Comparison of ENCODE assay signal across 24 cellular contexts in the genomic region with DNA sequence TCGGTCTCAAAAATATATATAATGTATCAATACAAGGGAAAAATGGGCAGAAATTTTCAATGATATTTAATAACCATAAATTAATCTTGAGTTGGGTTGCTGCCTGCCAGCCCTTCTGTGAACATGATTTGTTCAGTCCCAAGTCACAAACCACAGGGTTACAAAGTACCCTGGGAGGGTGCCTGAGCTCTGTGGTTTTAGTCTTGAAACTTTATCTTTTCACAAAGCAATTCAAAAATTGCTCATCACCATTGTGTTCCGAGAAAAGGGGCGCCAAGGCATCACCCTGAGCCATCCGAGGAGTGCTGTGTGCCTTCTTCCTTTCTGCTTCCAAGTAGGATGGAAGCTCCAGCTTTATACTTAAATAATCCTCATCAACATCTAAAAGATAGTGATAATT.
DNase-seq lines count a peak whose midpoint lies in the region; ATAC-seq, FAIRE-seq and TF ChIP-seq lines count a peak whose summit lies in the region.
"Had no signal": no experiment of that assay in that cellular context is flagged by ENCODE, and none has a peak within 500 bp of the region (broad histone marks: within the 10 kb centered on the region; RNA-seq: fewer than 3 reads in every experiment).

No MANE protein-coding gene starts in this region.

- H3K4me1 ChIP-seq in astrocyte (ENCODE audit: insufficient read depth, low read length) (no peaks in the 10 kb centered on the region), stomach (peaks cover 0 to 10% (median 3%) of the 10 kb centered on the region in 4 donors)
- H3K4me1 ChIP-seq: SJSA1 had no signal

- no peak for TF ChIP-seq EP300 in stomach (IDR thresholded peaks at IDR 0.05)

- DNase-seq in activated naive CD8-positive, alpha-beta T cell treated with anti-CD3 and anti-CD28 coated beads, Interleukin-2, amount 50 U/mL, for 24 hours = no peak
- no peak for DNase-seq in activated naive CD8-positive, alpha-beta T cell treated with anti-CD3 and anti-CD28 coated beads for 36 hours
- DNase-seq in OCI-M1 (lab: John Stamatoyannopoulos, UW) = peak; percentile 27
- peak; percentile 32 for DNase-seq in astrocyte (ENCODE audit: low read depth)
- DNase-seq in stimulated activated CD8-positive, alpha-beta memory T cell treated with anti-CD3 and anti-CD28 coated beads, Interleukin-4, amount 100 ng/mL, for 48 hours = peak; percentile 41
- no peak for DNase-seq in posterior vena cava (ENCODE audit: low spot score)
- DNase-seq in stomach = no peak
- DNase-seq in omental fat pad (ENCODE audit: low spot score) = no peak
- DNase-seq: activated naive CD4-positive, alpha-beta T cell; anterior cingulate cortex; central memory CD4-positive, alpha-beta T cell; naive thymus-derived CD4-positive, alpha-beta T cell; NCI-H1417; NCI-H510A; ovary; stimulated activated naive B cell treated with anti-CD40 and anti-IgM and Interleukin-4, amounts not matched to agents 10 μg/mL and 1 μg/mL and 100 μg/mL, for 72 hours had no signal

- H4K20me1 ChIP-seq in astrocyte (ENCODE audit: insufficient read depth, low read length) = no peaks in the 10 kb centered on the region

- no peak overlapping the region for H3K4me3 Mint-ChIP-seq in activated naive CD8-positive, alpha-beta T cell treated with anti-CD3 and anti-CD28 coated beads, Interleukin-2, amount 50 U/mL, for 24 hours
- no peak overlapping the region for H3K4me3 Mint-ChIP-seq in activated naive CD8-positive, alpha-beta T cell treated with anti-CD3 and anti-CD28 coated beads for 36 hours
- no peak overlapping the region for H3K4me3 Mint-ChIP-seq in astrocyte (ENCODE audit: unreplicated experiment)
- H3K4me3 Mint-ChIP-seq: naive thymus-derived CD4-positive, alpha-beta T cell; stimulated activated naive B cell treated with anti-CD40 and anti-IgM and Interleukin-4, amounts not matched to agents 10 μg/mL and 1 μg/mL and 100 μg/mL, for 72 hours had no signal

- H3K27ac Mint-ChIP-seq in activated naive CD8-positive, alpha-beta T cell treated with anti-CD3 and anti-CD28 coated beads, Interleukin-2, amount 50 U/mL, for 24 hours = no peak overlapping the region
- H3K27ac Mint-ChIP-seq in activated naive CD8-positive, alpha-beta T cell treated with anti-CD3 and anti-CD28 coated beads for 36 hours = no peak overlapping the region
- no peak overlapping the region for H3K27ac Mint-ChIP-seq in astrocyte (ENCODE audit: unreplicated experiment)
- H3K27ac Mint-ChIP-seq: naive thymus-derived CD4-positive, alpha-beta T cell; stimulated activated naive B cell treated with anti-CD40 and anti-IgM and Interleukin-4, amounts not matched to agents 10 μg/mL and 1 μg/mL and 100 μg/mL, for 72 hours had no signal

- no peaks in the 10 kb centered on the region for H3K79me2 ChIP-seq in astrocyte (ENCODE audit: insufficient read depth, low read length)

- TF ChIP-seq POLR2A in stomach (IDR thresholded peaks at IDR 0.05) = no peak

- no peak overlapping the region for H3K9ac ChIP-seq in astrocyte (ENCODE audit: low read length)

- H3K4me3 ChIP-seq in astrocyte (ENCODE audit: insufficient read depth, low read depth, low read length) = no peak overlapping the region
- H3K4me3 ChIP-seq in stomach = no peak overlapping the region
- H3K4me3 ChIP-seq: ovary, right atrium auricular region, SJSA1, thoracic aorta had no signal

- 86 to 95% (median 90%) methylated on average over 4 of the region's 4 CpGs for WGBS in stomach, 5 donors

- H3K27ac ChIP-seq in astrocyte (ENCODE audit: low read depth, low read length) (no peak overlapping the region), stomach (no peak overlapping the region)
- H3K27ac ChIP-seq: ovary, right atrium auricular region, SJSA1, thoracic aorta, VCaP had no signal

- no peak for TF ChIP-seq CTCF in astrocyte (IDR thresholded peaks at IDR 0.05; ENCODE audit: insufficient read depth, low read depth, low read length)
- TF ChIP-seq CTCF in stomach (IDR thresholded peaks at IDR 0.05) = no peak
- TF ChIP-seq CTCF in omental fat pad (IDR thresholded peaks at IDR 0.05) = no peak

- peaks cover 69% of the 10 kb centered on the region for H3K36me3 Mint-ChIP-seq in activated naive CD8-positive, alpha-beta T cell treated with anti-CD3 and anti-CD28 coated beads, Interleukin-2, amount 50 U/mL, for 24 hours (ENCODE audit: low read depth)
- peaks cover 62% of the 10 kb centered on the region for H3K36me3 Mint-ChIP-seq in activated naive CD8-positive, alpha-beta T cell treated with anti-CD3 and anti-CD28 coated beads for 36 hours
- H3K36me3 Mint-ChIP-seq in astrocyte (ENCODE audit: low read depth, unreplicated experiment) = peaks cover 35% of the 10 kb centered on the region

- H3K4me2 ChIP-seq in astrocyte (ENCODE audit: low read length) = no peak overlapping the region

- H3K9me3 ChIP-seq in astrocyte (ENCODE audit: insufficient read depth, low read depth, low read length) (no peaks in the 10 kb centered on the region), stomach (no peaks in the 10 kb centered on the region)
- H3K9me3 ChIP-seq: ovary, right atrium auricular region, SJSA1, thoracic aorta had no signal

- intact Hi-C loops in posterior vena cava (cut with DNase I) = no loop called here
- intact Hi-C loops in stomach (cut with DNase I; ENCODE audit: low total_unique reads) = no loop called here

- peak; percentile 43 for ATAC-seq in activated naive CD8-positive, alpha-beta T cell treated with anti-CD3 and anti-CD28 coated beads, Interleukin-2, amount 50 U/mL, for 24 hours
- no peak for ATAC-seq in omental fat pad (ENCODE audit: low FRiP score)
- ATAC-seq: left lobe of liver; naive thymus-derived CD4-positive, alpha-beta T cell; stimulated activated naive B cell treated with anti-CD40 and anti-IgM and Interleukin-4, amounts not matched to agents 10 μg/mL and 1 μg/mL and 100 μg/mL, for 72 hours had no signal

- H3K27me3 ChIP-seq in astrocyte (ENCODE audit: insufficient read depth, low read length) = no peaks in the 10 kb centered on the region
- no peaks in the 10 kb centered on the region for H3K27me3 ChIP-seq in stomach
- H3K27me3 ChIP-seq: ovary, right atrium auricular region, SJSA1 had no signal

- peaks cover 4% of the 10 kb centered on the region for H3K4me1 Mint-ChIP-seq in activated naive CD8-positive, alpha-beta T cell treated with anti-CD3 and anti-CD28 coated beads, Interleukin-2, amount 50 U/mL, for 24 hours
- H3K4me1 Mint-ChIP-seq in activated naive CD8-positive, alpha-beta T cell treated with anti-CD3 and anti-CD28 coated beads for 36 hours = peaks cover 2% of the 10 kb centered on the region
- H3K4me1 Mint-ChIP-seq in astrocyte (ENCODE audit: low read depth, unreplicated experiment) = peaks cover 9% of the 10 kb centered on the region
- H3K4me1 Mint-ChIP-seq: stimulated activated naive B cell treated with anti-CD40 and anti-IgM and Interleukin-4, amounts not matched to agents 10 μg/mL and 1 μg/mL and 100 μg/mL, for 72 hours had no signal

- H2AFZ ChIP-seq in astrocyte (ENCODE audit: low read depth, low read length) = no peak overlapping the region

- no peak for FAIRE-seq in astrocyte (lab: Jason Lieb, UNC)
- FAIRE-seq: GM18507, H54, RCC 7860 had no signal

- H3K9me3 Mint-ChIP-seq in activated naive CD8-positive, alpha-beta T cell treated with anti-CD3 and anti-CD28 coated beads, Interleukin-2, amount 50 U/mL, for 24 hours = no peaks in the 10 kb centered on the region
- H3K9me3 Mint-ChIP-seq in activated naive CD8-positive, alpha-beta T cell treated with anti-CD3 and anti-CD28 coated beads for 36 hours = peaks cover 1% of the 10 kb centered on the region
- no peaks in the 10 kb centered on the region for H3K9me3 Mint-ChIP-seq in astrocyte (ENCODE audit: unreplicated experiment)

- H3K36me3 ChIP-seq in astrocyte (ENCODE audit: insufficient read depth, low read length) (peaks cover 10% of the 10 kb centered on the region), stomach (peaks cover 0 to 4% (median under 1%) of the 10 kb centered on the region in 4 donors)
- H3K36me3 ChIP-seq: ovary, right atrium auricular region, thoracic aorta had no signal

- no peaks in the 10 kb centered on the region for H3K27me3 Mint-ChIP-seq in activated naive CD8-positive, alpha-beta T cell treated with anti-CD3 and anti-CD28 coated beads, Interleukin-2, amount 50 U/mL, for 24 hours
- H3K27me3 Mint-ChIP-seq in activated naive CD8-positive, alpha-beta T cell treated with anti-CD3 and anti-CD28 coated beads for 36 hours = no peaks in the 10 kb centered on the region
- no peaks in the 10 kb centered on the region for H3K27me3 Mint-ChIP-seq in astrocyte (ENCODE audit: low read depth, unreplicated experiment)
- H3K27me3 Mint-ChIP-seq: naive thymus-derived CD4-positive, alpha-beta T cell; stimulated activated naive B cell treated with anti-CD40 and anti-IgM and Interleukin-4, amounts not matched to agents 10 μg/mL and 1 μg/mL and 100 μg/mL, for 72 hours had no signal

Comparison
In these comparisons a context has a peak if more than half of its experiments do, and no peak if none do; other contexts are left out.
1. DNase-seq: peak in OCI-M1 (single experiment), astrocyte (single experiment) and stimulated activated CD8-positive, alpha-beta memory T cell treated with anti-CD3 and anti-CD28 coated beads, Interleukin-4, amount 100 ng/mL, for 48 hours (single experiment); none in activated naive CD8-positive, alpha-beta T cell treated with anti-CD3 and anti-CD28 coated beads, Interleukin-2, amount 50 U/mL, for 24 hours (single experiment), activated naive CD8-positive, alpha-beta T cell treated with anti-CD3 and anti-CD28 coated beads for 36 hours (single experiment), posterior vena cava (single experiment), stomach (single experiment) and omental fat pad (single experiment).